18 cellular contexts compared by ENCODE assay signal in the genomic region with DNA sequence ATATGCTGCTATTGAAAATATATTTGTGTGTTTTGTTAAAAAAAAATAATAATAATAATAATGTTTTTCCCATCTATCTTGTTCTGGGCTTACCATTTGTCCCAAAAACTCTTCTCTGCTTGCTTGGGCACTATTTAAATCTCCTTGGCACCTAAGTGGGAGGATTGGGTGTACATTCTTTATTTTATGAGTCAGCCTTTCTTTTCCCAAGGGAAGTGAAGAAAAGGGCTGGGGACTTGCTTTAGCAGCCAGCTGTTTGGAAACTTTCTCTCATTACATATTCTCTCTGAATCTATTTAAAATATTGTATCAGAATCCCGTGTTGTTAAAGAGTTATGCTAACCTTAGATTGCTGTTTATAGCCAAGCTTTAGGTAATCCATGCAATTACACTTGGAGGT.
"Had no signal": no experiment of that assay in that cellular context is flagged by ENCODE, and none has a peak within 500 bp of the region (broad histone marks: within the 10 kb centered on the region; RNA-seq: fewer than 3 reads in every experiment).

No MANE protein-coding gene starts in this region.

- H2AFZ ChIP-seq: neural progenitor cell had no signal

- H3K36me3 Mint-ChIP-seq: neural progenitor cell had no signal

- H3K27me3 Mint-ChIP-seq: natural killer cell treated with Interleukin-12 subunit alpha and Interleukin-12 subunit beta and Interleukin-15 and Interleukin-18, amount 100 ng/mL, for 72 hours had no signal

- H3K4me1 Mint-ChIP-seq: neural progenitor cell had no signal

- H3K27me3 ChIP-seq: dorsolateral prefrontal cortex, gastrocnemius medialis, neural progenitor cell, ovary, right atrium auricular region, sigmoid colon, stomach had no signal

- H3K27ac ChIP-seq: dorsolateral prefrontal cortex, gastrocnemius medialis, neural progenitor cell, ovary, right atrium auricular region, sigmoid colon, stomach had no signal

- DNase-seq: cortex of kidney; dorsolateral prefrontal cortex; effector CD8-positive, alpha-beta T cell; gastrocnemius medialis; islet precursor cell; mammary epithelial cell; mucosa of descending colon; nucleus accumbens; ovary; sigmoid colon; small intestine; stimulated activated CD4-positive, alpha-beta T cell treated with anti-CD3 and anti-CD28 coated beads, Interleukin-12 subunit alpha, Interleukin-12 subunit beta, amount 100 ng/mL, for 4 hours; stimulated activated naive CD4-positive, alpha-beta T cell; stomach; trophoblast cell had no signal

- H3K4me2 ChIP-seq: neural progenitor cell had no signal

- H3K4me3 Mint-ChIP-seq: natural killer cell treated with Interleukin-12 subunit alpha and Interleukin-12 subunit beta and Interleukin-15 and Interleukin-18, amount 100 ng/mL, for 72 hours; neural progenitor cell had no signal

- H3K36me3 ChIP-seq: gastrocnemius medialis, ovary, right atrium auricular region, sigmoid colon, stomach had no signal

- H3K4me1 ChIP-seq: gastrocnemius medialis, neural progenitor cell, right atrium auricular region, sigmoid colon, stomach had no signal

- H3K9me3 ChIP-seq: gastrocnemius medialis, ovary, right atrium auricular region, sigmoid colon had no signal

- H3K9ac ChIP-seq: neural progenitor cell had no signal

- H3K27ac Mint-ChIP-seq: natural killer cell treated with Interleukin-12 subunit alpha and Interleukin-12 subunit beta and Interleukin-15 and Interleukin-18, amount 100 ng/mL, for 72 hours; neural progenitor cell had no signal

- H3K4me3 ChIP-seq: dorsolateral prefrontal cortex, gastrocnemius medialis, mucosa of descending colon, neural progenitor cell, ovary, right atrium auricular region, sigmoid colon, stomach had no signal
